Comparison of ENCODE assay signal across 24 cellular contexts in genomic region chr19:378706-379105, GRCh38. TPM values are rescaled to one million over a fixed set of nuclear protein-coding genes. Genes with fewer than 3 reads are reported as not detected.
"Had no signal": no experiment of that assay in that cellular context is flagged by ENCODE, and none has a peak within 500 bp of the region (broad histone marks: within the 10 kb centered on the region; RNA-seq: fewer than 3 reads in every experiment).

No MANE protein-coding gene starts in this region.

- H3K9me3 ChIP-seq: adrenal gland had no signal

- H3K27ac ChIP-seq: adrenal gland, PC-9 had no signal

- H3K4me3 ChIP-seq: adrenal gland, PC-9, SK-N-MC had no signal

- H3K36me3 ChIP-seq: adrenal gland had no signal

- ATAC-seq: activated CD4-positive, CD25-positive, alpha-beta regulatory T cell treated with anti-CD3 and anti-CD28 coated beads, Interleukin-2, amount 50 U/mL, for 24 hours; activated CD8-positive, alpha-beta T cell treated with anti-CD3 and anti-CD28 coated beads for 36 hours; activated T-cell treated with anti-CD3 and anti-CD28 coated beads, Interleukin-2, amount 50 U/mL, for 72 hours; Right ventricle myocardium inferior had no signal

- H3K27ac Mint-ChIP-seq: activated CD8-positive, alpha-beta T cell treated with anti-CD3 and anti-CD28 coated beads for 36 hours; activated naive CD4-positive, alpha-beta T cell treated with anti-CD3 and anti-CD28 coated beads, Interleukin-2, amount 10 ng/mL, durations not matched to agents 7 days and 5 days; activated naive CD8-positive, alpha-beta T cell treated with anti-CD3 and anti-CD28 coated beads, Interleukin-2, amount 10 ng/mL, durations not matched to agents 7 days and 5 days; activated T-cell treated with anti-CD3 and anti-CD28 coated beads, Interleukin-2, amount 50 U/mL, for 72 hours; activated T-helper 2 cell treated with anti-CD3 and anti-CD28 coated beads, Interferon-gamma antibody, Interleukin-2, Interleukin-4, amounts not matched to agents 10 μg/mL and 5 μg/mL and 100 μg/mL, durations not matched to agents 14 hours and 24 hours and 36 hours had no signal

- H3K4me2 ChIP-seq: PC-9 had no signal

- H3K4me3 Mint-ChIP-seq: activated CD8-positive, alpha-beta T cell treated with anti-CD3 and anti-CD28 coated beads for 36 hours; activated naive CD4-positive, alpha-beta T cell treated with anti-CD3 and anti-CD28 coated beads, Interleukin-2, amount 10 ng/mL, durations not matched to agents 7 days and 5 days; activated naive CD8-positive, alpha-beta T cell treated with anti-CD3 and anti-CD28 coated beads, Interleukin-2, amount 10 ng/mL, durations not matched to agents 7 days and 5 days; activated T-cell treated with anti-CD3 and anti-CD28 coated beads, Interleukin-2, amount 50 U/mL, for 72 hours had no signal

- H3K9me3 Mint-ChIP-seq: activated CD8-positive, alpha-beta T cell treated with anti-CD3 and anti-CD28 coated beads for 36 hours; activated naive CD4-positive, alpha-beta T cell treated with anti-CD3 and anti-CD28 coated beads, Interleukin-2, amount 10 ng/mL, durations not matched to agents 7 days and 5 days had no signal

- H3K36me3 Mint-ChIP-seq: activated naive CD4-positive, alpha-beta T cell treated with anti-CD3 and anti-CD28 coated beads, Interleukin-2, amount 10 ng/mL, durations not matched to agents 7 days and 5 days; activated naive CD8-positive, alpha-beta T cell treated with anti-CD3 and anti-CD28 coated beads, Interleukin-2, amount 10 ng/mL, durations not matched to agents 7 days and 5 days had no signal

- DNase-seq: activated CD4-positive, alpha-beta T cell treated with anti-CD3 and anti-CD28 coated beads for 4 hours; activated CD8-positive, alpha-beta memory T cell treated with anti-CD3 and anti-CD28 coated beads, Interleukin-2, amount 50 U/mL, for 4 hours; activated CD8-positive, alpha-beta T cell treated with anti-CD3 and anti-CD28 coated beads for 36 hours; activated gamma-delta T cell treated with Interleukin-2 at 50 U/mL for 16 hours; activated naive CD4-positive, alpha-beta T cell treated with anti-CD3 and anti-CD28 coated beads, Interleukin-2, amount 10 ng/mL, durations not matched to agents 7 days and 5 days; activated naive CD8-positive, alpha-beta T cell treated with anti-CD3 and anti-CD28 coated beads, Interleukin-2, amount 10 ng/mL, durations not matched to agents 7 days and 5 days; activated T-cell treated with anti-CD3 and anti-CD28 coated beads, Interleukin-2, amount 50 U/mL, for 72 hours; adrenal gland; anterior cingulate cortex; Karpas-422; MM.1S; NCI-H1105; NCI-H1436 treated with DMSO at 0.1 percent for 48 hours; NCI-H187; NCI-H2081; NCI-H510A treated with DMSO at 0.1 percent for 48 hours; NCI-H69; PC-9; T-helper 1 cell had no signal

- H3K4me1 ChIP-seq: adrenal gland had no signal

RNA-seq across cellular contexts. Expression of gene C2CD4C, which starts 30.2 kb away (rescaled TPM):
- total RNA-seq: activated naive CD8-positive, alpha-beta T cell treated with anti-CD3 and anti-CD28 coated beads, Interleukin-2, amount 10 ng/mL, durations not matched to agents 7 days and 5 days; RPMI7951 had no signal
